ENCODE assay signal across 1 cellular context in genomic region chr4:24226018-24226417, GRCh38.
TF ChIP-seq lines count a peak whose summit lies in the region.

No MANE protein-coding gene starts in this region.

TF ChIP-seq in HepG2, 621 proteins besides CTCF, POLR2A, EP300 and RAD21 (continued from another document):
- TF ChIP-seq, protein P1, sequence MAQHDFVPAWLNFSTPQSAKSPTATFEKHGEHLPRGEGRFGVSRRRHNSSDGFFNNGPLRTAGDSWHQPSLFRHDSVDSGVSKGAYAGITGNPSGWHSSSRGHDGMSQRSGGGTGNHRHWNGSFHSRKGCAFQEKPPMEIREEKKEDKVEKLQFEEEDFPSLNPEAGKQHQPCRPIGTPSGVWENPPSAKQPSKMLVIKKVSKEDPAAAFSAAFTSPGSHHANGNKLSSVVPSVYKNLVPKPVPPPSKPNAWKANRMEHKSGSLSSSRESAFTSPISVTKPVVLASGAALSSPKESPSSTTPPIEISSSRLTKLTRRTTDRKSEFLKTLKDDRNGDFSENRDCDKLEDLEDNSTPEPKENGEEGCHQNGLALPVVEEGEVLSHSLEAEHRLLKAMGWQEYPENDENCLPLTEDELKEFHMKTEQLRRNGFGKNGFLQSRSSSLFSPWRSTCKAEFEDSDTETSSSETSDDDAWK (CRISPR knock-in tag; IDR thresholded peaks at IDR 0.05), result no peak
- TF ChIP-seq ZBTB42 (CRISPR knock-in tag; IDR thresholded peaks at IDR 0.05) (no peak), KDM1A (CRISPR knock-in tag; IDR thresholded peaks at IDR 0.05) (no peak), MAFK (conservative IDR thresholded peaks at IDR 0.05 in 1 of 2, IDR thresholded peaks at IDR 0.05 in 1 of 2; ENCODE audit: low read length in 2 of 2) (no peak), JUN (CRISPR knock-in tag; IDR thresholded peaks at IDR 0.05) (no peak)
- TF ChIP-seq, protein P2, sequence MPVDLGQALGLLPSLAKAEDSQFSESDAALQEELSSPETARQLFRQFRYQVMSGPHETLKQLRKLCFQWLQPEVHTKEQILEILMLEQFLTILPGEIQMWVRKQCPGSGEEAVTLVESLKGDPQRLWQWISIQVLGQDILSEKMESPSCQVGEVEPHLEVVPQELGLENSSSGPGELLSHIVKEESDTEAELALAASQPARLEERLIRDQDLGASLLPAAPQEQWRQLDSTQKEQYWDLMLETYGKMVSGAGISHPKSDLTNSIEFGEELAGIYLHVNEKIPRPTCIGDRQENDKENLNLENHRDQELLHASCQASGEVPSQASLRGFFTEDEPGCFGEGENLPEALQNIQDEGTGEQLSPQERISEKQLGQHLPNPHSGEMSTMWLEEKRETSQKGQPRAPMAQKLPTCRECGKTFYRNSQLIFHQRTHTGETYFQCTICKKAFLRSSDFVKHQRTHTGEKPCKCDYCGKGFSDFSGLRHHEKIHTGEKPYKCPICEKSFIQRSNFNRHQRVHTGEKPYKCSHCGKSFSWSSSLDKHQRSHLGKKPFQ (CRISPR knock-in tag; IDR thresholded peaks at IDR 0.05; ENCODE audit: insufficient replicate concordance), result no peak
- TF ChIP-seq, protein P3, sequence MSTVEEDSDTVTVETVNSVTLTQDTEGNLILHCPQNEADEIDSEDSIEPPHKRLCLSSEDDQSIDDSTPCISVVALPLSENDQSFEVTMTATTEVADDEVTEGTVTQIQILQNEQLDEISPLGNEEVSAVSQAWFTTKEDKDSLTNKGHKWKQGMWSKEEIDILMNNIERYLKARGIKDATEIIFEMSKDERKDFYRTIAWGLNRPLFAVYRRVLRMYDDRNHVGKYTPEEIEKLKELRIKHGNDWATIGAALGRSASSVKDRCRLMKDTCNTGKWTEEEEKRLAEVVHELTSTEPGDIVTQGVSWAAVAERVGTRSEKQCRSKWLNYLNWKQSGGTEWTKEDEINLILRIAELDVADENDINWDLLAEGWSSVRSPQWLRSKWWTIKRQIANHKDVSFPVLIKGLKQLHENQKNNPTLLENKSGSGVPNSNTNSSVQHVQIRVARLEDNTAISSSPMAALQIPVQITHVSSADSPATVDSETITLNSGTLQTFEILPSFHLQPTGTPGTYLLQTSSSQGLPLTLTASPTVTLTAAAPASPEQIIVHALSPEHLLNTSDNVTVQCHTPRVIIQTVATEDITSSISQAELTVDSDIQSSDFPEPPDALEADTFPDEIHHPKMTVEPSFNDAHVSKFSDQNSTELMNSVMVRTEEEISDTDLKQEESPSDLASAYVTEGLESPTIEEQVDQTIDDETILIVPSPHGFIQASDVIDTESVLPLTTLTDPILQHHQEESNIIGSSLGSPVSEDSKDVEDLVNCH (CRISPR knock-in tag; IDR thresholded peaks at IDR 0.05), result no peak
